9 cellular contexts compared by ENCODE assay signal in genomic region chr2:193114827-193115226, GRCh38.
"Had no signal": no experiment of that assay in that cellular context is flagged by ENCODE, and none has a peak within 500 bp of the region (broad histone marks: within the 10 kb centered on the region; RNA-seq: fewer than 3 reads in every experiment).

No MANE protein-coding gene starts in this region.

- H3K27ac Mint-ChIP-seq: GM23338, HFFc6 had no signal

- H3K4me3 Mint-ChIP-seq: GM23338, HFFc6 had no signal

- H3K9me3 Mint-ChIP-seq: GM23338 had no signal

- DNase-seq: HFFc6, IMR-90, KBM-7 had no signal

- H2AFZ ChIP-seq: GM23338 had no signal

- H3K9me3 ChIP-seq: HAP-1 had no signal

- H3K4me2 ChIP-seq: GM23338 had no signal

- FAIRE-seq: H1, H54 had no signal

- H3K36me3 ChIP-seq: HAP-1 had no signal

- H3K27ac ChIP-seq: HL-60 had no signal

- H3K4me3 ChIP-seq: GM23338, HAP-1 had no signal

- ATAC-seq: GM23338, HCT116 had no signal

- H3K4me1 ChIP-seq: HAP-1 had no signal

- H3K4me1 Mint-ChIP-seq: GM23338 had no signal
